In genomic region chr21:33256019-33256418, GRCh38 we compare ENCODE assay signal across 28 cellular contexts. TPM values are rescaled to one million over a fixed set of nuclear protein-coding genes. Genes with fewer than 3 reads are reported as not detected.
DNase-seq lines count a peak whose midpoint lies in the region; ATAC-seq, FAIRE-seq and TF ChIP-seq lines count a peak whose summit lies in the region.
"Had no signal": no experiment of that assay in that cellular context is flagged by ENCODE, and none has a peak within 500 bp of the region (broad histone marks: within the 10 kb centered on the region; RNA-seq: fewer than 3 reads in every experiment).

No MANE protein-coding gene starts in this region.

- no peaks in the 10 kb centered on the region for H3K27me3 ChIP-seq in DND-41 (ENCODE audit: insufficient read depth, low read length, poor library complexity)
- no peaks in the 10 kb centered on the region for H3K27me3 ChIP-seq in small intestine (ENCODE audit: control insufficient read depth in 2 of 2, insufficient read depth in 2 of 2, low read length in 2 of 2)
- H3K27me3 ChIP-seq: brain microvascular endothelial cell, neutrophil had no signal

- DNase-seq in activated naive CD4-positive, alpha-beta T cell treated with anti-CD3 and anti-CD28 coated beads, Interleukin-2, amount 50 U/mL, for 16 hours: no peak
- DNase-seq in DND-41: no peak
- DNase-seq in activated naive CD8-positive, alpha-beta T cell treated with anti-CD3 and anti-CD28 coated beads for 36 hours: no peak
- no peak for DNase-seq in small intestine
- DNase-seq: activated CD4-positive, alpha-beta T cell treated with anti-CD3 and anti-CD28 coated beads, Interleukin-2, amount 10 ng/mL, durations not matched to agents 7 days and 5 days; brain microvascular endothelial cell; GDM1; kidney; NCI-H1092 treated with DMSO at 0.1 percent for 48 hours; NCI-H2029 treated with DMSO at 0.1 percent for 48 hours; NCI-H345; OCI-M1; psoas muscle; SHP77; substantia nigra; SW 1271 had no signal

- H3K9ac ChIP-seq in DND-41 (ENCODE audit: low read depth, low read length): no peak overlapping the region

- peaks cover 31% of the 10 kb centered on the region for H3K36me3 Mint-ChIP-seq in activated naive CD4-positive, alpha-beta T cell treated with anti-CD3 and anti-CD28 coated beads, Interleukin-2, amount 50 U/mL, for 24 hours
- H3K36me3 Mint-ChIP-seq in activated naive CD8-positive, alpha-beta T cell treated with anti-CD3 and anti-CD28 coated beads for 36 hours: peaks cover 69% of the 10 kb centered on the region
- H3K36me3 Mint-ChIP-seq in stimulated activated memory B cell treated with anti-CD40 and anti-IgM and Interleukin-4, amounts not matched to agents 10 μg/mL and 1 μg/mL and 100 μg/mL, for 72 hours: peaks cover 63% of the 10 kb centered on the region

- FAIRE-seq in small intestine (lab: Jason Lieb, UNC): no peak
- FAIRE-seq: endometrium, GM18507, HepG2, kidney, TTC549 had no signal

- H3K27ac ChIP-seq in DND-41 (ENCODE audit: low read length) (0 out of 2 replicates have a peak overlapping the region, but pooled peaks have one; percentile 6), small intestine (ENCODE audit: low read depth in 1 of 2, low read length in 1 of 2) (no peak overlapping the region)
- H3K27ac ChIP-seq: brain microvascular endothelial cell, coronary artery, HL-60, psoas muscle had no signal

- no peaks in the 10 kb centered on the region for H3K27me3 Mint-ChIP-seq in activated naive CD4-positive, alpha-beta T cell treated with anti-CD3 and anti-CD28 coated beads, Interleukin-2, amount 50 U/mL, for 24 hours
- H3K27me3 Mint-ChIP-seq in activated naive CD8-positive, alpha-beta T cell treated with anti-CD3 and anti-CD28 coated beads for 36 hours: no peaks in the 10 kb centered on the region
- no peaks in the 10 kb centered on the region for H3K27me3 Mint-ChIP-seq in stimulated activated memory B cell treated with anti-CD40 and anti-IgM and Interleukin-4, amounts not matched to agents 10 μg/mL and 1 μg/mL and 100 μg/mL, for 72 hours
- H3K27me3 Mint-ChIP-seq: activated CD4-positive, alpha-beta T cell treated with anti-CD3 and anti-CD28 coated beads, Interleukin-2, amount 10 ng/mL, durations not matched to agents 7 days and 5 days had no signal

- peaks cover 60% of the 10 kb centered on the region for H3K4me1 Mint-ChIP-seq in activated naive CD4-positive, alpha-beta T cell treated with anti-CD3 and anti-CD28 coated beads, Interleukin-2, amount 50 U/mL, for 24 hours
- peaks cover 59% of the 10 kb centered on the region for H3K4me1 Mint-ChIP-seq in activated naive CD8-positive, alpha-beta T cell treated with anti-CD3 and anti-CD28 coated beads for 36 hours
- H3K4me1 Mint-ChIP-seq in stimulated activated memory B cell treated with anti-CD40 and anti-IgM and Interleukin-4, amounts not matched to agents 10 μg/mL and 1 μg/mL and 100 μg/mL, for 72 hours: peaks cover 32% of the 10 kb centered on the region

- H4K20me1 ChIP-seq in DND-41 (ENCODE audit: insufficient read depth, low read length): no peaks in the 10 kb centered on the region

- no peak overlapping the region for H3K4me2 ChIP-seq in DND-41 (ENCODE audit: insufficient read depth, low read length)

- no peaks in the 10 kb centered on the region for H3K9me3 Mint-ChIP-seq in activated naive CD4-positive, alpha-beta T cell treated with anti-CD3 and anti-CD28 coated beads, Interleukin-2, amount 50 U/mL, for 24 hours
- peaks cover 11% of the 10 kb centered on the region for H3K9me3 Mint-ChIP-seq in activated naive CD8-positive, alpha-beta T cell treated with anti-CD3 and anti-CD28 coated beads for 36 hours
- peaks cover 9% of the 10 kb centered on the region for H3K9me3 Mint-ChIP-seq in stimulated activated memory B cell treated with anti-CD40 and anti-IgM and Interleukin-4, amounts not matched to agents 10 μg/mL and 1 μg/mL and 100 μg/mL, for 72 hours

- H3K4me3 ChIP-seq in DND-41 (ENCODE audit: low read depth in 1 of 2, low read length in 2 of 2) (no peak overlapping the region), small intestine (ENCODE audit: low read depth in 1 of 2, low read length in 2 of 2) (no peak overlapping the region)
- H3K4me3 ChIP-seq: coronary artery, lung, psoas muscle had no signal

- H3K9me3 ChIP-seq in DND-41 (ENCODE audit: insufficient read depth, low read length, severe bottlenecking) (no peaks in the 10 kb centered on the region), small intestine (ENCODE audit: control insufficient read depth, low read depth) (no peaks in the 10 kb centered on the region)
- H3K9me3 ChIP-seq: neutrophil, psoas muscle had no signal

- H3K79me2 ChIP-seq in DND-41 (ENCODE audit: insufficient read depth, low read length): peaks cover 8% of the 10 kb centered on the region; the same call in 1 of the 2 replicates

- peak overlapping the region; percentile 30 for H3K4me3 Mint-ChIP-seq in activated naive CD4-positive, alpha-beta T cell treated with anti-CD3 and anti-CD28 coated beads, Interleukin-2, amount 50 U/mL, for 24 hours
- H3K4me3 Mint-ChIP-seq in activated naive CD8-positive, alpha-beta T cell treated with anti-CD3 and anti-CD28 coated beads for 36 hours: peak overlapping the region; percentile 24
- no peak overlapping the region for H3K4me3 Mint-ChIP-seq in stimulated activated memory B cell treated with anti-CD40 and anti-IgM and Interleukin-4, amounts not matched to agents 10 μg/mL and 1 μg/mL and 100 μg/mL, for 72 hours
- H3K4me3 Mint-ChIP-seq: activated CD4-positive, alpha-beta T cell treated with anti-CD3 and anti-CD28 coated beads, Interleukin-2, amount 10 ng/mL, durations not matched to agents 7 days and 5 days; CD14-positive monocyte had no signal

- H3K27ac Mint-ChIP-seq in activated naive CD4-positive, alpha-beta T cell treated with anti-CD3 and anti-CD28 coated beads, Interleukin-2, amount 50 U/mL, for 24 hours: peak overlapping the region; percentile 88
- peak overlapping the region; percentile 91 for H3K27ac Mint-ChIP-seq in activated naive CD8-positive, alpha-beta T cell treated with anti-CD3 and anti-CD28 coated beads for 36 hours
- H3K27ac Mint-ChIP-seq in stimulated activated memory B cell treated with anti-CD40 and anti-IgM and Interleukin-4, amounts not matched to agents 10 μg/mL and 1 μg/mL and 100 μg/mL, for 72 hours: peak overlapping the region; percentile 52
- H3K27ac Mint-ChIP-seq: activated CD4-positive, alpha-beta T cell treated with anti-CD3 and anti-CD28 coated beads, Interleukin-2, amount 10 ng/mL, durations not matched to agents 7 days and 5 days had no signal

- peaks cover 20% of the 10 kb centered on the region for H3K4me1 ChIP-seq in DND-41 (ENCODE audit: insufficient read depth, low read length)
- H3K4me1 ChIP-seq in small intestine (ENCODE audit: control insufficient read depth in 2 of 2, insufficient read depth in 1 of 2, low read depth in 1 of 2, low read length in 1 of 2): no peaks in the 10 kb centered on the region

- H2AFZ ChIP-seq in DND-41 (ENCODE audit: low read depth, low read length): no peak overlapping the region

- ATAC-seq in DND-41 (ENCODE audit: insufficient read depth, low read depth) (no peak), HG02870 (IDR thresholded peaks at IDR 0.05; ENCODE audit: unreplicated experiment) (no peak)
- ATAC-seq in stimulated activated memory B cell treated with anti-CD40 and anti-IgM and Interleukin-4, amounts not matched to agents 10 μg/mL and 1 μg/mL and 100 μg/mL, for 72 hours: no peak
- ATAC-seq: HepG2, psoas muscle had no signal

- TF ChIP-seq CTCF in DND-41 (IDR thresholded peaks at IDR 0.05; ENCODE audit: borderline replicate concordance, extremely low read depth, low read length, poor library complexity, severe bottlenecking): no peak

- WGBS in small intestine, 3 donors: 85 to 88% (median 87%) methylated on average over 6 of the region's 6 CpGs

- H3K36me3 ChIP-seq in DND-41 (ENCODE audit: insufficient read depth, low read length) (peaks cover 91% of the 10 kb centered on the region), small intestine (ENCODE audit: control insufficient read depth in 2 of 2, insufficient read depth in 2 of 2, low read length in 2 of 2) (peaks cover 12 to 22% of the 10 kb centered on the region in 2 donors)

RNA-seq across cellular contexts. Expression of gene IL10RB, which starts 10.1 kb away (rescaled TPM):
- 10 to 100 TPM; 25.3 to 25.9 TPM for total RNA-seq in activated naive CD8-positive, alpha-beta T cell treated with anti-CD3 and anti-CD28 coated beads for 36 hours
- polyA plus RNA-seq in small intestine: 10 to 100 TPM; 30.9 to 46.7 (median 41.2) TPM

RNA-seq across cellular contexts. Expression of gene IFNAR2, which starts 26.3 kb away (rescaled TPM):
- 10 to 100 TPM; 36.9 to 43.7 TPM for total RNA-seq in activated naive CD8-positive, alpha-beta T cell treated with anti-CD3 and anti-CD28 coated beads for 36 hours
- 10 to 100 TPM in 2 of 3 donors, 1 to 10 TPM in 1; 4.9 to 15.8 (median 12.7) TPM for polyA plus RNA-seq in small intestine
